ENCODE assay signal across 14 cellular contexts in the genomic region with DNA sequence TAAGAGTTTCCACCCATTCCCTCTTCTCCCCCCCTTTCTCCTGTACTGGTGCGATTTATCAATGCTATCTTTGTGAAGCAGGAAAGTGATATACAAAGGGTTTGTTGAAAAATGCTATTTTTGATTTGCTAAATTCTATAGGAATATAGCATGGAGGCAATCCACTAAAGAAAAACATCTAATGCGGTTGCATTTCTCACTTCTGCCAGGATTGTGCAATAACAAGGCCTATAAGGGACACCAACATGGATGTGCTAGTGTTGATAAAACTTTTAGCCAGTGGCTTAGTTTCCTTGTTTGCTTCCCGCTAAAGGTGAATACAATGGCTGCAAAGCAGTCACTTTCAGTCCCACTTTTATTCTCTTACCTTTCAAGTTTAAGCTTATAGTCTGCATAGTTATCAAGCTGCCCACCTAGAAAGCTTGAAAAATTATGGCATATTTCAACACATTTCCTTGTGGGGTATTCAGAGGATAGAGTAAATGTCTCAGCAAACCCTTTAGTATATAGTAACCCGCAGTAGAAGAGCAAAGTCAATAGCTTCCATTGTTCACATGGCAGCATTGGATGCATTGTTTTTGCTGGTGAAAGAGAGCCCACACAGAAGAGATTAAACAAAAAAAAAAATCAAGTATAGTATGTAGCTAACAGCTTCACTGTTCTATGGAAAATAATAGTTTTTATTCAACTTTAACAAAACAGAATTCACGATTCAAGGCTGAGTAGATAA.
"Had no signal": no experiment of that assay in that cellular context is flagged by ENCODE, and none has a peak within 500 bp of the region (broad histone marks: within the 10 kb centered on the region; RNA-seq: fewer than 3 reads in every experiment).

No MANE protein-coding gene starts in this region.

- H3K27me3 Mint-ChIP-seq: activated naive CD4-positive, alpha-beta T cell treated with anti-CD3 and anti-CD28 coated beads, Interleukin-2, amount 10 ng/mL, durations not matched to agents 7 days and 5 days; activated T-helper 17 cell treated with anti-CD3 and anti-CD28 coated beads, Interleukin-2, amount 50 U/mL, for 72 hours; stimulated activated memory B cell treated with anti-CD40 and anti-IgM and Interleukin-4, amounts not matched to agents 10 μg/mL and 1 μg/mL and 100 μg/mL, for 72 hours had no signal

- H3K27ac ChIP-seq: cardiac muscle cell, esophagus muscularis mucosa, uterus, VCaP had no signal

- H3K9me3 Mint-ChIP-seq: activated T-helper 17 cell treated with anti-CD3 and anti-CD28 coated beads, Interleukin-2, amount 50 U/mL, for 72 hours; stimulated activated memory B cell treated with anti-CD40 and anti-IgM and Interleukin-4, amounts not matched to agents 10 μg/mL and 1 μg/mL and 100 μg/mL, for 72 hours had no signal

- H3K9me3 ChIP-seq: esophagus muscularis mucosa, tibial nerve, uterus had no signal

- H3K4me1 Mint-ChIP-seq: activated naive CD4-positive, alpha-beta T cell treated with anti-CD3 and anti-CD28 coated beads, Interleukin-2, amount 10 ng/mL, durations not matched to agents 7 days and 5 days; activated T-helper 17 cell treated with anti-CD3 and anti-CD28 coated beads, Interleukin-2, amount 50 U/mL, for 72 hours; stimulated activated memory B cell treated with anti-CD40 and anti-IgM and Interleukin-4, amounts not matched to agents 10 μg/mL and 1 μg/mL and 100 μg/mL, for 72 hours had no signal

- H3K27me3 ChIP-seq: cardiac muscle cell, esophagus muscularis mucosa, tibial nerve, uterus had no signal

- H3K27ac Mint-ChIP-seq: activated naive CD4-positive, alpha-beta T cell treated with anti-CD3 and anti-CD28 coated beads, Interleukin-2, amount 10 ng/mL, durations not matched to agents 7 days and 5 days; activated T-helper 17 cell treated with anti-CD3 and anti-CD28 coated beads, Interleukin-2, amount 50 U/mL, for 72 hours; stimulated activated memory B cell treated with anti-CD40 and anti-IgM and Interleukin-4, amounts not matched to agents 10 μg/mL and 1 μg/mL and 100 μg/mL, for 72 hours had no signal

- ATAC-seq: activated T-helper 17 cell treated with anti-CD3 and anti-CD28 coated beads, Interleukin-2, amount 50 U/mL, for 72 hours; stimulated activated memory B cell treated with anti-CD40 and anti-IgM and Interleukin-4, amounts not matched to agents 10 μg/mL and 1 μg/mL and 100 μg/mL, for 72 hours had no signal

- DNase-seq: activated CD4-positive, alpha-beta T cell treated with anti-CD3 and anti-CD28 coated beads for 1 hour; activated CD4-positive, alpha-beta T cell treated with anti-CD3 and anti-CD28 coated beads, Interleukin-2, amount 50 U/mL, for 4 hours; activated naive CD4-positive, alpha-beta T cell treated with anti-CD3 and anti-CD28 coated beads, Interleukin-2, amount 10 ng/mL, durations not matched to agents 7 days and 5 days; activated T-cell treated with anti-CD3 and anti-CD28 coated beads for 4 hours; glutamatergic neuron; kidney glomerular epithelial cell; stimulated activated CD4-positive, alpha-beta T cell treated with anti-CD3 and anti-CD28 coated beads, Interleukin-2, amount 100 ng/mL, for 48 hours; uterus had no signal

- H3K4me3 ChIP-seq: cardiac muscle cell, esophagus muscularis mucosa, tibial nerve, uterus had no signal

- H3K4me3 Mint-ChIP-seq: activated naive CD4-positive, alpha-beta T cell treated with anti-CD3 and anti-CD28 coated beads, Interleukin-2, amount 10 ng/mL, durations not matched to agents 7 days and 5 days; activated T-helper 17 cell treated with anti-CD3 and anti-CD28 coated beads, Interleukin-2, amount 50 U/mL, for 72 hours; stimulated activated memory B cell treated with anti-CD40 and anti-IgM and Interleukin-4, amounts not matched to agents 10 μg/mL and 1 μg/mL and 100 μg/mL, for 72 hours had no signal

- H3K4me1 ChIP-seq: esophagus muscularis mucosa, uterus had no signal

- H3K36me3 Mint-ChIP-seq: activated naive CD4-positive, alpha-beta T cell treated with anti-CD3 and anti-CD28 coated beads, Interleukin-2, amount 10 ng/mL, durations not matched to agents 7 days and 5 days; stimulated activated memory B cell treated with anti-CD40 and anti-IgM and Interleukin-4, amounts not matched to agents 10 μg/mL and 1 μg/mL and 100 μg/mL, for 72 hours had no signal

- H3K36me3 ChIP-seq: cardiac muscle cell, esophagus muscularis mucosa, tibial nerve, uterus had no signal
